In the genomic region with DNA sequence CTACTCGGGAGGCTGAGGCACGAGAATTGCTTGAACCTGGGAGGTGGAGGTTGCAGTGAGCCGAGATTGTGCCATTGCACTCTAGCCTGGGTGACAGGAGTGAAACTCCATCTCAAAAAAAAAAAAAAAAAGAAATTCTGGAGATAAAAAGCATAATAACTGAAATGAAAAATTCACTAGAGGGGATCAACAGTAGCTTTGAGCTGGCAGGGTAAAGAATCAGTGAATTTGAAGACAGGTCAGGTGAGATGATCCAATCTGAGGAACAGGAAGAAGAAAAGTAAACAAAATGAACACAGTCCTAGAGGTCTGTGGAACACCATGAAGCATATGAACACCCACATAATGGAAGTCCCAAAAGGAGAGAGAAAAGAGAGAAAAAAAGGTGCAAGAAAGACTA, we compare ENCODE assay signal across 10 cellular contexts. TPM values are rescaled to one million over a fixed set of nuclear protein-coding genes. Genes with fewer than 3 reads are reported as not detected.
"Had no signal": no experiment of that assay in that cellular context is flagged by ENCODE, and none has a peak within 500 bp of the region (broad histone marks: within the 10 kb centered on the region; RNA-seq: fewer than 3 reads in every experiment).

No MANE protein-coding gene starts in this region.

- H2AFZ ChIP-seq: GM23338 had no signal

- H3K4me3 ChIP-seq: GM23338 had no signal

- H3K9me3 Mint-ChIP-seq: GM23338, HFFc6 had no signal

- H3K27ac ChIP-seq: HL-60, KMS-11 had no signal

- DNase-seq: H9, HCEC 1CT, HFFc6, IMR-90, KBM-7 had no signal

- FAIRE-seq: H54 had no signal

- H3K27ac Mint-ChIP-seq: GM23338, H9, HFFc6 had no signal

- H3K4me3 Mint-ChIP-seq: GM23338, H9, HFFc6 had no signal

- H3K9ac ChIP-seq: KMS-11 had no signal

- ATAC-seq: GM23338 had no signal

- H3K4me2 ChIP-seq: GM23338, KMS-11 had no signal

- H3K4me1 Mint-ChIP-seq: GM23338, H9 had no signal

RNA-seq across cellular contexts. Expression of a gene that starts 22.4 kb away (rescaled TPM):
- total RNA-seq: HT1080 had no signal
